ENCODE assay signal across 18 cellular contexts in the genomic region with DNA sequence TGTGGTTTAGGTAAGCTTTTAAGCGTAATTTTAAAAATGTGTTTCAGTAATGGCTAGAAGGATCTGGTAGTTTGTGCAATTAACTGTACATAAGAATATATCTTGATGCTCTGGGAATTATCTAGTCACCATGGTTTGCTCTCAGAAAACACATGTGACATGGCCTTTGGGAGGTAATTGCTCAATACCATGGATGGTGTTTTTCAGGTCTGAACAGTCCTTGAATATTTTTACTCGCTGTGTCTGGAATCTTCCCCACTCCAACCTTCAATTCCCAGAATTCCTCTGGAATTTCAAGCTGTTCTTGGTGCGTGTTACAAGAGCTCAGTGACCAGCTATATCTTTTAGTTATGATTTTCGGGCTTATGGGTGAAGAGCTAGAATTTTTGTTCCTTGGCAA.
A peak's percentile ranks its signal among the peaks of the same experiment; 100 is the strongest.
DNase-seq lines count a peak whose midpoint lies in the region; ATAC-seq and TF ChIP-seq lines count a peak whose summit lies in the region.
"Had no signal": no experiment of that assay in that cellular context is flagged by ENCODE, and none has a peak within 500 bp of the region (broad histone marks: within the 10 kb centered on the region; RNA-seq: fewer than 3 reads in every experiment).

No MANE protein-coding gene starts in this region.

- 78% methylated on average over 4 of the region's 4 CpGs for WGBS in smooth muscle cell (ENCODE audit: low lambda C conversion rate)

- DNase-seq in NCI-H2227 treated with DMSO at 0.1 percent for 48 hours (lab: John Stamatoyannopoulos, UW) (peak; percentile 13), NCI-H2227 (lab: John Stamatoyannopoulos, UW; ENCODE audit: unreplicated experiment) (no peak), ascending aorta (ENCODE audit: low spot score in 2 of 2) (no peak), left ventricle myocardium superior (no peak), smooth muscle cell (lab: John Stamatoyannopoulos, UW; ENCODE audit: unreplicated experiment) (no peak), T-helper 1 cell (no peak), A172 (ENCODE audit: low spot score) (no peak)
- no peak for DNase-seq in activated CD8-positive, alpha-beta memory T cell treated with anti-CD3 and anti-CD28 coated beads, Interleukin-2, amount 50 U/mL, for 4 hours
- DNase-seq: 8988T, DND-41, NCI-H1048, NCI-H1436, NCI-H2029, NCI-H2171 treated with DMSO at 0.1 percent for 48 hours, NCI-H82, PC-3, SJCRH30 had no signal

- no peaks in the 10 kb centered on the region for H3K36me3 ChIP-seq in ascending aorta
- H3K36me3 ChIP-seq in smooth muscle cell (ENCODE audit: low read depth) = no peaks in the 10 kb centered on the region
- H3K36me3 ChIP-seq: SJCRH30 had no signal

- H3K4me3 ChIP-seq in ascending aorta (no peak overlapping the region), smooth muscle cell (no peak overlapping the region)
- H3K4me3 ChIP-seq: SJCRH30 had no signal

- peaks cover 27% of the 10 kb centered on the region for H3F3A ChIP-seq in smooth muscle cell (ENCODE audit: low read depth)

- H3K9me3 ChIP-seq in ascending aorta (no peaks in the 10 kb centered on the region), smooth muscle cell (replicated peaks; ENCODE audit: low read depth) (no peaks in the 10 kb centered on the region)
- H3K9me3 ChIP-seq: SJCRH30 had no signal

- H3K27ac ChIP-seq in ascending aorta (peak overlapping the region; percentile 44 to 76), smooth muscle cell (ENCODE audit: low read depth) (peak overlapping the region; percentile 36)
- H3K27ac ChIP-seq: RWPE1, SJCRH30 had no signal

- H3K9ac ChIP-seq in smooth muscle cell (ENCODE audit: low read depth) = no peak overlapping the region

- intact Hi-C loops in ascending aorta (cut with DNase I) = loop anchor here (2.0 to 10.0 kb wide), 2 partner anchors 19 to 61 kb away; no protein-coding TSS in a partner anchor
- intact Hi-C loops in left ventricle myocardium superior (cut with micrococcal nuclease) = no loop called here

- H3K4me1 ChIP-seq in ascending aorta (peaks cover 10 to 50% of the 10 kb centered on the region in 2 donors), smooth muscle cell (ENCODE audit: low read depth) (peaks cover 32% of the 10 kb centered on the region)

- H3K27me3 ChIP-seq in ascending aorta = no peaks in the 10 kb centered on the region
- H3K27me3 ChIP-seq in smooth muscle cell (ENCODE audit: low read depth) = no peaks in the 10 kb centered on the region
- H3K27me3 ChIP-seq: SJCRH30 had no signal

- peak; percentile 48 for ATAC-seq in left ventricle myocardium superior
- ATAC-seq: PC-3 had no signal

- no peak overlapping the region for H3K4me2 ChIP-seq in smooth muscle cell

- no peak overlapping the region for H2AFZ ChIP-seq in smooth muscle cell (ENCODE audit: low read depth)

- H4K20me1 ChIP-seq in smooth muscle cell (ENCODE audit: low read depth) = no peaks in the 10 kb centered on the region

- no peak for TF ChIP-seq CTCF in ascending aorta (IDR thresholded peaks at IDR 0.05)
- no peak for TF ChIP-seq CTCF in smooth muscle cell (IDR thresholded peaks at IDR 0.05; ENCODE audit: borderline replicate concordance, insufficient read depth, poor library complexity, severe bottlenecking)

- H3K79me2 ChIP-seq in smooth muscle cell (ENCODE audit: low read depth) = no peaks in the 10 kb centered on the region
